ENCODE assay signal across 1 cellular context in the genomic region with DNA sequence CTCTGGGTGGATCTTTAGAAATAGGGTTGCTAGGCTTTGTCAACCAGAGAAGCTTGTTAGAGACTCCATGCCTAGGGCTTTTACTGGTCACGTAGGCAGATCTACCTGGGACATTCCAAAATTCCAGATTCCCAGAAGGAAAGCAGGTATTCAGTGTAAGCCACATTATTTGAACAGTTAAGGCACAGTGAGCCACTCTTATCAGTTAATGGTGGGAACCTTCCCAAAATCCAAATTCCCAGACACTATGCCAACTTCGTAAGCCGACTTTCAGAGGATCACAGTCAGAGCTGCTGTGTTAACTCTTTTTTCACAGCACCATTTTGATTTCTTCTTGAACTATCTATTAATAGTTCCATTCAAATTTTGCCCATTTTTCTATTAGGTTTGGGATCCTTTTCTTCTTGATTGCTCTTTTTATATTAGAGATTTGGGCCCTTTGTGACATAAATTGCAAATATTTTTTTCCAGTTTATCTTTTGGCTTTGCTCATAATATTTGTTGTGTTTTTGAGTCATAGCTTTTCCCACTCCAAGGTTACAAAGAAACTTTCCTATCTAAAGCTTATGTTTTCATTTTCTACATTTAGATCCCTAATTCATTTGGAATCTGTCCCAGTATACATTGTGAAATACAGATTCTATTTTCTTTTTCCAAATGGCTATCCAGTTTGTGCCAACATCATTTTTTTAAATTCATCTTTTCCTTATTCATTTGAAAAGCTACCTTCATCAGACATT.
TF ChIP-seq lines count a peak whose summit lies in the region.

No MANE protein-coding gene starts in this region.

TF ChIP-seq in A549, 52 proteins besides CTCF, POLR2A, EP300 and RAD21 (continued from another document):
- TF ChIP-seq BCL3 (IDR thresholded peaks at IDR 0.05): no peak
- TF ChIP-seq PHF8 (IDR thresholded peaks at IDR 0.05; ENCODE audit: borderline replicate concordance, low read depth): no peak
- no peak for TF ChIP-seq HDAC2 (IDR thresholded peaks at IDR 0.05)
- TF ChIP-seq TFCP2L1 (CRISPR knock-in tag; IDR thresholded peaks at IDR 0.05): no peak
